11 cellular contexts compared by ENCODE assay signal in genomic region chr12:31363416-31363809, GRCh38. TPM values are rescaled to one million over a fixed set of nuclear protein-coding genes. Genes with fewer than 3 reads are reported as not detected.
A peak's percentile ranks its signal among the peaks of the same experiment; 100 is the strongest.
DNase-seq lines count a peak whose midpoint lies in the region; ATAC-seq lines count a peak whose summit lies in the region.
"Had no signal": no experiment of that assay in that cellular context is flagged by ENCODE, and none has a peak within 500 bp of the region (broad histone marks: within the 10 kb centered on the region; RNA-seq: fewer than 3 reads in every experiment).

No MANE protein-coding gene starts in this region.

- H3K36me3 Mint-ChIP-seq in activated CD4-positive, alpha-beta T cell treated with anti-CD3 and anti-CD28 coated beads, Interleukin-2, amount 10 ng/mL, durations not matched to agents 24 days and 14 days (ENCODE audit: low read depth): no peaks in the 10 kb centered on the region
- no peaks in the 10 kb centered on the region for H3K36me3 Mint-ChIP-seq in activated naive CD8-positive, alpha-beta T cell treated with anti-CD3 and anti-CD28 coated beads, Interleukin-2, amount 10 ng/mL, durations not matched to agents 7 days and 5 days
- H3K36me3 Mint-ChIP-seq in stimulated activated naive B cell treated with anti-CD40 and anti-IgM and Interleukin-4, amounts not matched to agents 10 μg/mL and 1 μg/mL and 100 μg/mL, for 72 hours: no peaks in the 10 kb centered on the region
- H3K36me3 Mint-ChIP-seq in effector memory CD8-positive, alpha-beta T cell (ENCODE audit: insufficient read depth): no peaks in the 10 kb centered on the region

- peak; percentile 11 for ATAC-seq in HG03378 (IDR thresholded peaks at IDR 0.05; ENCODE audit: unreplicated experiment)
- ATAC-seq in activated naive CD8-positive, alpha-beta T cell treated with anti-CD3 and anti-CD28 coated beads, Interleukin-2, amount 10 ng/mL, durations not matched to agents 7 days and 5 days (ENCODE audit: low read depth): no peak
- peak in 1 of 2 donors; percentile 18 for ATAC-seq in stimulated activated naive B cell treated with anti-CD40 and anti-IgM and Interleukin-4, amounts not matched to agents 10 μg/mL and 1 μg/mL and 100 μg/mL, for 72 hours (replicated peaks)
- no peak for ATAC-seq in effector memory CD8-positive, alpha-beta T cell (replicated peaks)
- ATAC-seq: gastrocnemius medialis had no signal

- intact Hi-C loops in activated CD4-positive, alpha-beta T cell treated with anti-CD3 and anti-CD28 coated beads, Interleukin-2, amount 10 ng/mL, durations not matched to agents 24 days and 14 days (cut with micrococcal nuclease): loop anchor here (5.0 kb wide), 1 partner anchor 111 kb away; no protein-coding TSS in a partner anchor

- POLR2A ChIA-PET in activated naive CD8-positive, alpha-beta T cell treated with anti-CD3 and anti-CD28 coated beads, Interleukin-2, amount 10 ng/mL, durations not matched to agents 7 days and 5 days (lab: Charles Lee): interaction anchor here (1.2 to 1.9 kb wide), 3 partner anchors 37 to 40 kb away, joined by 3 to 19 read pairs (median 12); partner anchors contain the start of gene SINHCAF

- no peaks in the 10 kb centered on the region for H3K9me3 Mint-ChIP-seq in activated CD4-positive, alpha-beta T cell treated with anti-CD3 and anti-CD28 coated beads, Interleukin-2, amount 10 ng/mL, durations not matched to agents 24 days and 14 days
- no peaks in the 10 kb centered on the region for H3K9me3 Mint-ChIP-seq in activated naive CD8-positive, alpha-beta T cell treated with anti-CD3 and anti-CD28 coated beads, Interleukin-2, amount 10 ng/mL, durations not matched to agents 7 days and 5 days
- no peaks in the 10 kb centered on the region for H3K9me3 Mint-ChIP-seq in stimulated activated naive B cell treated with anti-CD40 and anti-IgM and Interleukin-4, amounts not matched to agents 10 μg/mL and 1 μg/mL and 100 μg/mL, for 72 hours
- no peaks in the 10 kb centered on the region for H3K9me3 Mint-ChIP-seq in effector memory CD8-positive, alpha-beta T cell

- no peak for DNase-seq in activated CD4-positive, alpha-beta T cell treated with anti-CD3 and anti-CD28 coated beads, Interleukin-2, amount 10 ng/mL, durations not matched to agents 24 days and 14 days
- no peak for DNase-seq in activated CD4-positive, alpha-beta T cell treated with anti-CD3 and anti-CD28 coated beads, Interleukin-2, amount 50 U/mL, for 1 hour
- no peak for DNase-seq in activated naive CD8-positive, alpha-beta T cell treated with anti-CD3 and anti-CD28 coated beads, Interleukin-2, amount 10 ng/mL, durations not matched to agents 7 days and 5 days
- DNase-seq in stimulated activated naive B cell treated with anti-CD40 and anti-IgM and Interleukin-4, amounts not matched to agents 10 μg/mL and 1 μg/mL and 100 μg/mL, for 72 hours: no peak
- no peak for DNase-seq in effector CD8-positive, alpha-beta T cell (lab: John Stamatoyannopoulos, UW)
- DNase-seq in NCI-H748 treated with DMSO at 0.1 percent for 48 hours (lab: John Stamatoyannopoulos, UW): no peak
- no peak for DNase-seq in effector memory CD8-positive, alpha-beta T cell
- DNase-seq: ACHN, gastrocnemius medialis, tibial artery had no signal

- H3K4me3 Mint-ChIP-seq in activated CD4-positive, alpha-beta T cell treated with anti-CD3 and anti-CD28 coated beads, Interleukin-2, amount 10 ng/mL, durations not matched to agents 24 days and 14 days: peak overlapping the region; percentile 75
- H3K4me3 Mint-ChIP-seq in activated naive CD8-positive, alpha-beta T cell treated with anti-CD3 and anti-CD28 coated beads, Interleukin-2, amount 10 ng/mL, durations not matched to agents 7 days and 5 days: peak overlapping the region; percentile 81
- no peak overlapping the region for H3K4me3 Mint-ChIP-seq in stimulated activated naive B cell treated with anti-CD40 and anti-IgM and Interleukin-4, amounts not matched to agents 10 μg/mL and 1 μg/mL and 100 μg/mL, for 72 hours
- peak overlapping the region in 1 of 2 donors; percentile 68 for H3K4me3 Mint-ChIP-seq in effector memory CD8-positive, alpha-beta T cell

- peak overlapping the region; percentile 94 for H3K27ac Mint-ChIP-seq in activated CD4-positive, alpha-beta T cell treated with anti-CD3 and anti-CD28 coated beads, Interleukin-2, amount 10 ng/mL, durations not matched to agents 24 days and 14 days
- peak overlapping the region; percentile 97 for H3K27ac Mint-ChIP-seq in activated naive CD8-positive, alpha-beta T cell treated with anti-CD3 and anti-CD28 coated beads, Interleukin-2, amount 10 ng/mL, durations not matched to agents 7 days and 5 days
- H3K27ac Mint-ChIP-seq in stimulated activated naive B cell treated with anti-CD40 and anti-IgM and Interleukin-4, amounts not matched to agents 10 μg/mL and 1 μg/mL and 100 μg/mL, for 72 hours: peak overlapping the region; percentile 89
- peak overlapping the region in 1 of 2 donors; percentile 83 for H3K27ac Mint-ChIP-seq in effector memory CD8-positive, alpha-beta T cell

- H3K4me1 Mint-ChIP-seq in activated CD4-positive, alpha-beta T cell treated with anti-CD3 and anti-CD28 coated beads, Interleukin-2, amount 10 ng/mL, durations not matched to agents 24 days and 14 days: peaks cover 19% of the 10 kb centered on the region
- H3K4me1 Mint-ChIP-seq in activated naive CD8-positive, alpha-beta T cell treated with anti-CD3 and anti-CD28 coated beads, Interleukin-2, amount 10 ng/mL, durations not matched to agents 7 days and 5 days: peaks cover 21% of the 10 kb centered on the region
- H3K4me1 Mint-ChIP-seq in stimulated activated naive B cell treated with anti-CD40 and anti-IgM and Interleukin-4, amounts not matched to agents 10 μg/mL and 1 μg/mL and 100 μg/mL, for 72 hours: peaks cover 14 to 21% of the 10 kb centered on the region in 2 donors
- peaks cover 13 to 16% of the 10 kb centered on the region in 2 donors for H3K4me1 Mint-ChIP-seq in effector memory CD8-positive, alpha-beta T cell (ENCODE audit: low read depth in 2 of 2)

- H3K27me3 Mint-ChIP-seq in activated CD4-positive, alpha-beta T cell treated with anti-CD3 and anti-CD28 coated beads, Interleukin-2, amount 10 ng/mL, durations not matched to agents 24 days and 14 days: no peaks in the 10 kb centered on the region
- peaks cover 2% of the 10 kb centered on the region for H3K27me3 Mint-ChIP-seq in activated naive CD8-positive, alpha-beta T cell treated with anti-CD3 and anti-CD28 coated beads, Interleukin-2, amount 10 ng/mL, durations not matched to agents 7 days and 5 days
- no peaks in the 10 kb centered on the region for H3K27me3 Mint-ChIP-seq in stimulated activated naive B cell treated with anti-CD40 and anti-IgM and Interleukin-4, amounts not matched to agents 10 μg/mL and 1 μg/mL and 100 μg/mL, for 72 hours
- H3K27me3 Mint-ChIP-seq in effector memory CD8-positive, alpha-beta T cell: peaks cover under 1 to 7% of the 10 kb centered on the region in 2 donors

RNA-seq across cellular contexts. Expression of gene SINHCAF, which starts 37.5 kb away (rescaled TPM):
- 261 and 277 TPM in 2 replicates for total RNA-seq in activated CD4-positive, alpha-beta T cell treated with anti-CD3 and anti-CD28 coated beads, Interleukin-2, amount 10 ng/mL, durations not matched to agents 24 days and 14 days
- total RNA-seq in activated naive CD8-positive, alpha-beta T cell treated with anti-CD3 and anti-CD28 coated beads, Interleukin-2, amount 10 ng/mL, durations not matched to agents 7 days and 5 days: 10 to 100 TPM; 74.7 to 86.3 TPM

Comparison
In these comparisons a context has a peak if more than half of its experiments do, and no peak if none do; other contexts are left out.
1. H3K4me3 Mint-ChIP-seq: peak in activated CD4-positive, alpha-beta T cell treated with anti-CD3 and anti-CD28 coated beads, Interleukin-2, amount 10 ng/mL, durations not matched to agents 24 days and 14 days (single experiment) and activated naive CD8-positive, alpha-beta T cell treated with anti-CD3 and anti-CD28 coated beads, Interleukin-2, amount 10 ng/mL, durations not matched to agents 7 days and 5 days (single experiment); none in stimulated activated naive B cell treated with anti-CD40 and anti-IgM and Interleukin-4, amounts not matched to agents 10 μg/mL and 1 μg/mL and 100 μg/mL, for 72 hours (0 of 2).